In the genomic region with DNA sequence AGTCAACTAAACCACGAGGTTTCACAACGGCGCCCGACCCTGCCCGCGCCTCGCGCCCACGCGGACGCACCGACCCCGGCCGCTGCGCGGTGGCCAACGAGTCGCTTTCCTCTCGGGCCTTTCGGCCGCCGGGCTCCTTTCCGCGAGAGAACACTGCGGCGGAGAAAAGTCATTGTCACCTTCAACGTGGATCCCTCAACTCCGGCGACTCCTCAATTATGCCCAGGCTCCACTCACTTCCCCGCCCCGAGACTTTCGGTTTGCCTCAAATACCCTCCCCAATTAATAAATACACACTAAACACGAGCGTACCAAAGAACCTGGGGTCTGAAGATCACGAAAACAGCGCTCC, we compare ENCODE assay signal across 8 cellular contexts. TPM values are rescaled to one million over a fixed set of nuclear protein-coding genes. Genes with fewer than 3 reads are reported as not detected.
DNase-seq lines count a peak whose midpoint lies in the region; ATAC-seq and TF ChIP-seq lines count a peak whose summit lies in the region.

No MANE protein-coding gene starts in this region.

- H3K27ac Mint-ChIP-seq in natural killer cell treated with Interleukin-12 subunit alpha and Interleukin-12 subunit beta and Interleukin-15 and Interleukin-18, amount 100 ng/mL, for 72 hours = peak overlapping the region; percentile 85 to 95

- no peaks in the 10 kb centered on the region for H3K9me3 Mint-ChIP-seq in natural killer cell treated with Interleukin-12 subunit alpha and Interleukin-12 subunit beta and Interleukin-15 and Interleukin-18, amount 100 ng/mL, for 72 hours

- H3K4me3 ChIP-seq in endocrine pancreas (ENCODE audit: control insufficient read depth, insufficient read depth, low read length) (peak overlapping the region; percentile 81), upper lobe of right lung (peak overlapping the region; percentile 82)

- peaks cover 18% of the 10 kb centered on the region for H3K4me1 ChIP-seq in endocrine pancreas (ENCODE audit: control insufficient read depth, insufficient read depth, low read length)
- H3K4me1 ChIP-seq in upper lobe of right lung = peaks cover 25% of the 10 kb centered on the region

- no peaks in the 10 kb centered on the region for H3K36me3 ChIP-seq in endocrine pancreas (ENCODE audit: control insufficient read depth, insufficient read depth, low read length)
- no peaks in the 10 kb centered on the region for H3K36me3 ChIP-seq in upper lobe of right lung

- peak overlapping the region; percentile 91 for H3K27ac ChIP-seq in upper lobe of right lung

- TF ChIP-seq CTCF in upper lobe of right lung (IDR thresholded peaks at IDR 0.05) = no peak

- H3K36me3 Mint-ChIP-seq in natural killer cell treated with Interleukin-12 subunit alpha and Interleukin-12 subunit beta and Interleukin-15 and Interleukin-18, amount 100 ng/mL, for 72 hours = no peaks in the 10 kb centered on the region

- intact Hi-C loops in upper lobe of right lung (cut with DNase I) = no loop called here

- peak; percentile 1 to 2 for ATAC-seq in natural killer cell treated with Interleukin-12 subunit alpha and Interleukin-12 subunit beta and Interleukin-15 and Interleukin-18, amount 100 ng/mL, for 72 hours
- no peak for ATAC-seq in upper lobe of right lung

- H3K9ac ChIP-seq in endocrine pancreas (ENCODE audit: control insufficient read depth, insufficient read depth, low read length) = peak overlapping the region; percentile 52

- H3K27me3 Mint-ChIP-seq in natural killer cell treated with Interleukin-12 subunit alpha and Interleukin-12 subunit beta and Interleukin-15 and Interleukin-18, amount 100 ng/mL, for 72 hours = no peaks in the 10 kb centered on the region

- peak; percentile 40 for DNase-seq in NK-92 treated with Interleukin-12 subunit alpha and Interleukin-12 subunit beta, amount 100 ng/mL, for 24 hours (lab: John Stamatoyannopoulos, UW)
- DNase-seq in NK-92 (lab: John Stamatoyannopoulos, UW; ENCODE audit: unreplicated experiment) = no peak
- peak; percentile 60 for DNase-seq in UCSD-AML1 (lab: John Stamatoyannopoulos, UW; ENCODE audit: unreplicated experiment)
- DNase-seq in natural killer cell treated with Interleukin-12 subunit alpha and Interleukin-12 subunit beta and Interleukin-15 and Interleukin-18, amount 100 ng/mL, for 72 hours (ENCODE audit: low spot score) = peak; percentile 65
- DNase-seq in upper lobe of right lung = no peak
- no peak for DNase-seq in H4 (ENCODE audit: low spot score)
- no peak for DNase-seq in NCI-H774 (lab: John Stamatoyannopoulos, UW)

- H3K27me3 ChIP-seq in endocrine pancreas (ENCODE audit: control insufficient read depth, insufficient read depth, low read length) (no peaks in the 10 kb centered on the region), upper lobe of right lung (no peaks in the 10 kb centered on the region)

- H3K4me1 Mint-ChIP-seq in natural killer cell treated with Interleukin-12 subunit alpha and Interleukin-12 subunit beta and Interleukin-15 and Interleukin-18, amount 100 ng/mL, for 72 hours (ENCODE audit: low read depth in 2 of 2) = peaks cover 29 to 31% of the 10 kb centered on the region in 2 donors

- H3K4me3 Mint-ChIP-seq in natural killer cell treated with Interleukin-12 subunit alpha and Interleukin-12 subunit beta and Interleukin-15 and Interleukin-18, amount 100 ng/mL, for 72 hours = peak overlapping the region; percentile 83

- H3K9me3 ChIP-seq in endocrine pancreas (ENCODE audit: control insufficient read depth, low read length) = no peaks in the 10 kb centered on the region
- no peaks in the 10 kb centered on the region for H3K9me3 ChIP-seq in upper lobe of right lung

RNA-seq across cellular contexts. Expression of a gene that starts 0.5 kb away (rescaled TPM):
- 100 to 1,000 TPM in 1 of 2 donors, 10 to 100 TPM in 1; 91.5 to 111 TPM for total RNA-seq in natural killer cell treated with Interleukin-12 subunit alpha and Interleukin-12 subunit beta and Interleukin-15 and Interleukin-18, amount 100 ng/mL, for 72 hours
- total RNA-seq in upper lobe of right lung = 45.7 TPM
- total RNA-seq in H4 (2014; rRNA removed; shearing (Covaris generic)) = 72.6 and 127 TPM in 2 replicates

Comparison
In these comparisons a context has a peak if more than half of its experiments do, and no peak if none do; other contexts are left out.
1. DNase-seq: peak in NK-92 treated with Interleukin-12 subunit alpha and Interleukin-12 subunit beta, amount 100 ng/mL, for 24 hours (single experiment), UCSD-AML1 (single experiment) and natural killer cell treated with Interleukin-12 subunit alpha and Interleukin-12 subunit beta and Interleukin-15 and Interleukin-18, amount 100 ng/mL, for 72 hours (single experiment); none in NK-92 (single experiment), upper lobe of right lung (single experiment), H4 (single experiment) and NCI-H774 (single experiment).